36 cellular contexts compared by ENCODE assay signal in genomic region chr1:46220808-46221207, GRCh38. TPM values are rescaled to one million over a fixed set of nuclear protein-coding genes. Genes with fewer than 3 reads are reported as not detected.
DNase-seq lines count a peak whose midpoint lies in the region; ATAC-seq, FAIRE-seq and TF ChIP-seq lines count a peak whose summit lies in the region.
"Had no signal": no experiment of that assay in that cellular context is flagged by ENCODE, and none has a peak within 500 bp of the region (broad histone marks: within the 10 kb centered on the region; RNA-seq: fewer than 3 reads in every experiment).

No MANE protein-coding gene starts in this region.

- H3K23me2 ChIP-seq in H1 (ENCODE audit: low read depth, low read length), result no peaks in the 10 kb centered on the region

- no peak for DNase-seq in activated naive CD8-positive, alpha-beta T cell treated with anti-CD3 and anti-CD28 coated beads, Interleukin-2, amount 50 U/mL, for 24 hours
- DNase-seq in activated naive CD8-positive, alpha-beta T cell treated with anti-CD3 and anti-CD28 coated beads for 36 hours, result no peak
- DNase-seq in H1 (ENCODE audit: low read depth in 1 of 2, low spot score in 2 of 2), result no peak
- DNase-seq in tibial nerve (ENCODE audit: low spot score in 2 of 2), result no peak
- DNase-seq: 8988T; activated CD4-positive, alpha-beta T cell treated with anti-CD3 and anti-CD28 coated beads for 48 hours; activated CD8-positive, alpha-beta memory T cell treated with anti-CD3 and anti-CD28 coated beads for 24 hours; activated T-cell treated with anti-CD3 and anti-CD28 coated beads for 4 hours; C1 segment of cervical spinal cord; DMS53; glutamatergic neuron; HCEC 1CT; left lung; NCI-H1092; NCI-H1694 treated with DMSO at 0.1 percent for 48 hours; nephron progenitor cell; ovary; RPMI8226; stimulated activated naive B cell treated with anti-CD40 and anti-IgM and Interleukin-4, amounts not matched to agents 10 μg/mL and 1 μg/mL and 100 μg/mL, for 72 hours; T1000 had no signal

- H2BK120ac ChIP-seq in H1 (replicated peaks; ENCODE audit: low read depth, low read length), result no peak overlapping the region

- TF ChIP-seq RAD21 in H1 (IDR thresholded peaks at IDR 0.05 in 1 of 2, conservative IDR thresholded peaks at IDR 0.05 in 1 of 2; ENCODE audit: low read depth in 2 of 2, low read length in 2 of 2), result no peak

- no peak overlapping the region for H2BK5ac ChIP-seq in H1 (ENCODE audit: low read depth, low read length)

- TF ChIP-seq EP300 in H1 (IDR thresholded peaks at IDR 0.05; ENCODE audit: borderline replicate concordance in 1 of 2, low read depth in 2 of 2, low read length in 2 of 2), result no peak
- no peak for TF ChIP-seq EP300 in tibial nerve (IDR thresholded peaks at IDR 0.05)

- TF ChIP-seq CTCF in H1 (IDR thresholded peaks at IDR 0.05; ENCODE audit: control extremely low read depth in 1 of 3, insufficient read depth in 1 of 3, low read depth in 1 of 3, low read length in 3 of 3) (no peak), tibial nerve (IDR thresholded peaks at IDR 0.05) (no peak)

- H3K9me3 Mint-ChIP-seq in activated naive CD8-positive, alpha-beta T cell treated with anti-CD3 and anti-CD28 coated beads, Interleukin-2, amount 50 U/mL, for 24 hours, result no peaks in the 10 kb centered on the region
- no peaks in the 10 kb centered on the region for H3K9me3 Mint-ChIP-seq in activated naive CD8-positive, alpha-beta T cell treated with anti-CD3 and anti-CD28 coated beads for 36 hours
- H3K9me3 Mint-ChIP-seq: memory B cell; nephron progenitor cell; stimulated activated naive B cell treated with anti-CD40 and anti-IgM and Interleukin-4, amounts not matched to agents 10 μg/mL and 1 μg/mL and 100 μg/mL, for 72 hours had no signal

- no peak overlapping the region for H2AFZ ChIP-seq in H1 (ENCODE audit: low read length)

- no peaks in the 10 kb centered on the region for H3K36me3 Mint-ChIP-seq in activated naive CD8-positive, alpha-beta T cell treated with anti-CD3 and anti-CD28 coated beads, Interleukin-2, amount 50 U/mL, for 24 hours (ENCODE audit: low read depth)
- H3K36me3 Mint-ChIP-seq in activated naive CD8-positive, alpha-beta T cell treated with anti-CD3 and anti-CD28 coated beads for 36 hours, result no peaks in the 10 kb centered on the region
- H3K36me3 Mint-ChIP-seq: activated naive CD8-positive, alpha-beta T cell; IgD-negative memory B cell; memory B cell had no signal

- H4K20me1 ChIP-seq in H1 (replicated peaks in 1 of 2; ENCODE audit: control insufficient read depth in 1 of 2, insufficient read depth in 2 of 2, low read length in 2 of 2), result no peaks in the 10 kb centered on the region

- no peak overlapping the region for H4K91ac ChIP-seq in H1 (replicated peaks; ENCODE audit: insufficient read length, low read length)

- no peak overlapping the region for H4K5ac ChIP-seq in H1 (ENCODE audit: insufficient read length, low read depth, low read length)

- no peaks in the 10 kb centered on the region for H3K79me2 ChIP-seq in H1 (ENCODE audit: control insufficient read depth in 1 of 2, insufficient read depth in 2 of 2, low read length in 2 of 2)

- POLR2A ChIA-PET in H1 (lab: Charles Lee; ENCODE audit: partially characterized antibody), result interaction anchor here (0.8 to 2.4 kb wide), 3 partner anchors 11 to 23 kb away, joined by 3 to 6 read pairs (median 5); partner anchors contain the start of genes LURAP1 and POMGNT1

- no peak overlapping the region for H3K9ac ChIP-seq in H1 (replicated peaks in 1 of 4; ENCODE audit: extremely low read depth in 1 of 4, low read depth in 3 of 4, low read length in 3 of 4)

- H3K27me3 ChIP-seq in H1 (replicated peaks in 1 of 4; ENCODE audit: control insufficient read depth in 3 of 4, extremely low read depth in 1 of 4, insufficient read depth in 3 of 4, low read length in 3 of 4) (no peaks in the 10 kb centered on the region), tibial nerve (no peaks in the 10 kb centered on the region)
- H3K27me3 ChIP-seq: ascending aorta, cardiac muscle cell, left lung, ovary, SJSA1, suprapubic skin had no signal

- no peak overlapping the region for H2BK15ac ChIP-seq in H1 (ENCODE audit: low read length)

- no peak overlapping the region for H2BK20ac ChIP-seq in H1 (ENCODE audit: low read length)

- FAIRE-seq in H1 (lab: Jason Lieb, UNC), result no peak
- FAIRE-seq: GM12892, islet of Langerhans had no signal

- H3K56ac ChIP-seq in H1 (replicated peaks; ENCODE audit: insufficient read length, low read depth, low read length), result no peak overlapping the region

- H3K27me3 Mint-ChIP-seq in activated naive CD8-positive, alpha-beta T cell treated with anti-CD3 and anti-CD28 coated beads, Interleukin-2, amount 50 U/mL, for 24 hours, result no peaks in the 10 kb centered on the region
- no peaks in the 10 kb centered on the region for H3K27me3 Mint-ChIP-seq in activated naive CD8-positive, alpha-beta T cell treated with anti-CD3 and anti-CD28 coated beads for 36 hours
- H3K27me3 Mint-ChIP-seq: stimulated activated naive B cell treated with anti-CD40 and anti-IgM and Interleukin-4, amounts not matched to agents 10 μg/mL and 1 μg/mL and 100 μg/mL, for 72 hours had no signal

- ATAC-seq in activated naive CD8-positive, alpha-beta T cell treated with anti-CD3 and anti-CD28 coated beads, Interleukin-2, amount 50 U/mL, for 24 hours, result peak; percentile 26
- ATAC-seq in GM19452 (IDR thresholded peaks at IDR 0.05; ENCODE audit: unreplicated experiment) (no peak), HG02970 (IDR thresholded peaks at IDR 0.05; ENCODE audit: low FRiP score, unreplicated experiment) (no peak)
- ATAC-seq: esophagus mucosa; left lung; stimulated activated naive B cell treated with anti-CD40 and anti-IgM and Interleukin-4, amounts not matched to agents 10 μg/mL and 1 μg/mL and 100 μg/mL, for 72 hours had no signal

- H3K79me1 ChIP-seq in H1 (ENCODE audit: low read depth, low read length), result no peaks in the 10 kb centered on the region

- H3K36me3 ChIP-seq in H1 (ENCODE audit: control insufficient read depth in 2 of 4, insufficient read depth in 4 of 4, low read length in 3 of 4), result no peaks in the 10 kb centered on the region
- H3K36me3 ChIP-seq in tibial nerve, result peaks cover 0 to 25% (median 0%) of the 10 kb centered on the region in 3 donors
- H3K36me3 ChIP-seq: cardiac muscle cell, left lung, ovary, SJSA1, suprapubic skin had no signal

- TF ChIP-seq POLR2A in H1 (IDR thresholded peaks at IDR 0.05; ENCODE audit: control extremely low read depth in 1 of 2, low read depth in 2 of 2, low read length in 2 of 2) (no peak), tibial nerve (IDR thresholded peaks at IDR 0.05) (no peak)

- H3K27ac Mint-ChIP-seq in activated naive CD8-positive, alpha-beta T cell treated with anti-CD3 and anti-CD28 coated beads, Interleukin-2, amount 50 U/mL, for 24 hours, result no peak overlapping the region
- no peak overlapping the region for H3K27ac Mint-ChIP-seq in activated naive CD8-positive, alpha-beta T cell treated with anti-CD3 and anti-CD28 coated beads for 36 hours
- H3K27ac Mint-ChIP-seq: activated naive CD8-positive, alpha-beta T cell; IgD-negative memory B cell; memory B cell had no signal

- CTCF ChIA-PET in H1 (lab: Charles Lee; ENCODE audit: partially characterized antibody), result interaction anchor here (1.2 to 5.4 kb wide), 5 partner anchors 22 to 40 kb away, joined by 3 to 55 read pairs (median 5); partner anchors contain the start of genes POMGNT1 and RAD54L

- H3K9me3 ChIP-seq in H1 (ENCODE audit: insufficient read depth in 2 of 2, low read depth in 1 of 2, low read length in 1 of 2), result no peaks in the 10 kb centered on the region
- no peaks in the 10 kb centered on the region for H3K9me3 ChIP-seq in tibial nerve
- H3K9me3 ChIP-seq: ascending aorta, left lung, ovary, SJSA1, suprapubic skin had no signal

- H2AK5ac ChIP-seq in H1 (ENCODE audit: low read depth, low read length), result no peak overlapping the region

- no peak overlapping the region for H3K4ac ChIP-seq in H1 (replicated peaks; ENCODE audit: insufficient read length, low read depth, low read length)

- no peak overlapping the region for H3K18ac ChIP-seq in H1 (ENCODE audit: extremely low read depth, low read length)

- H3K4me3 Mint-ChIP-seq in activated naive CD8-positive, alpha-beta T cell treated with anti-CD3 and anti-CD28 coated beads, Interleukin-2, amount 50 U/mL, for 24 hours, result no peak overlapping the region
- H3K4me3 Mint-ChIP-seq in activated naive CD8-positive, alpha-beta T cell treated with anti-CD3 and anti-CD28 coated beads for 36 hours, result no peak overlapping the region
- H3K4me3 Mint-ChIP-seq: activated naive CD8-positive, alpha-beta T cell; IgD-negative memory B cell; memory B cell; nephron progenitor cell; stimulated activated naive B cell treated with anti-CD40 and anti-IgM and Interleukin-4, amounts not matched to agents 10 μg/mL and 1 μg/mL and 100 μg/mL, for 72 hours had no signal

- WGBS in H1 (ENCODE audit: extremely low coverage in 1 of 2, insufficient coverage in 1 of 2, insufficient read length in 1 of 2, insufficient replicate concordance in 2 of 2, low coverage in 1 of 2, low lambda C conversion rate in 2 of 2, missing lambda C conversion rate in 1 of 2), 2 experiments, result 89% methylated on average over 3 of the region's 3 CpGs; no CpG with 5 or more reads in 1 of the 2 experiments
- WGBS in tibial nerve, 2 donors, result 78 to 82% methylated on average over 3 of the region's 3 CpGs

- no peak overlapping the region for H3K4me2 ChIP-seq in H1 (ENCODE audit: insufficient read depth in 1 of 2, low read depth in 2 of 2, low read length in 2 of 2)

- H3K14ac ChIP-seq in H1 (ENCODE audit: insufficient read length), result no peak overlapping the region

- peaks cover 3% of the 10 kb centered on the region for H3K4me1 Mint-ChIP-seq in activated naive CD8-positive, alpha-beta T cell treated with anti-CD3 and anti-CD28 coated beads, Interleukin-2, amount 50 U/mL, for 24 hours
- peaks cover 4% of the 10 kb centered on the region for H3K4me1 Mint-ChIP-seq in activated naive CD8-positive, alpha-beta T cell treated with anti-CD3 and anti-CD28 coated beads for 36 hours

- H3K4me1 ChIP-seq in H1 (replicated peaks in 1 of 4; ENCODE audit: control insufficient read depth in 3 of 4, insufficient read depth in 4 of 4, low read length in 3 of 4) (peaks cover 3 to 11% (median 7%) of the 10 kb centered on the region in 4 experiments; a peak in 6 of 7 replicates), tibial nerve (peaks cover 0 to 28% (median 11%) of the 10 kb centered on the region in 4 donors)
- H3K4me1 ChIP-seq: left lung had no signal

- H3K27ac ChIP-seq in H1 (ENCODE audit: low read depth, low read length) (no peak overlapping the region), tibial nerve (peak overlapping the region; percentile 8 to 83 (median 70))
- H3K27ac ChIP-seq: ascending aorta, left lung, ovary, SJSA1 had no signal

- H3K4me3 ChIP-seq in H1 (ENCODE audit: extremely low read depth in 1 of 4, insufficient read depth in 2 of 4, low read depth in 3 of 4, low read length in 4 of 4), result no peak overlapping the region
- no peak overlapping the region for H3K4me3 ChIP-seq in tibial nerve
- H3K4me3 ChIP-seq: ascending aorta, cardiac muscle cell, left lung, ovary, SJSA1, suprapubic skin had no signal

- no peak overlapping the region for H3K23ac ChIP-seq in H1 (ENCODE audit: insufficient read length)

- no peak overlapping the region for H4K8ac ChIP-seq in H1 (ENCODE audit: extremely low read depth, insufficient read depth, low read length)

- H2BK12ac ChIP-seq in H1 (ENCODE audit: low read depth, low read length), result peak overlapping the region; percentile 80; the same call in 1 of the 2 replicates

RNA-seq across cellular contexts. Expression of gene LURAP1, which starts 17.7 kb away (rescaled TPM):
- not detected for total RNA-seq in activated naive CD8-positive, alpha-beta T cell treated with anti-CD3 and anti-CD28 coated beads for 36 hours
- total RNA-seq in H1 (2021; fragmentation: NEBNext Ultra II Directional; extraction: Animal tissue kit (Norgen Biotek cat#: 25700)), result 3.5 and 5.1 TPM in 2 replicates
- 4.9 and 6.4 TPM in 2 replicates for polyA plus RNA-seq in H1 (2011; rRNA removed)
- 6.1 TPM for polyA plus RNA-seq in H1 (2011; cell fraction: cytosol; rRNA removed)
- polyA plus RNA-seq in H1 (2011; cell fraction: nucleus; rRNA removed), result 6.6 TPM
- 2.9 to 3.5 TPM (median 3.1 TPM) in 4 replicates for polyA plus RNA-seq in H1 (2012, experiment 1 of 2)
- 1.8 TPM for polyA plus RNA-seq in H1 (2012, experiment 2 of 2)
- polyA plus RNA-seq in H1 (2013, experiment 1 of 2), result 1.8 TPM
- polyA plus RNA-seq in H1 (2013, experiment 2 of 2), result 1.7 TPM
- 2.8 and 4.2 TPM in 2 replicates for polyA minus RNA-seq in H1 (2011; rRNA and poly(A)+ RNA removed)
- 3.0 TPM for polyA minus RNA-seq in H1 (2011; cell fraction: cytosol; rRNA and poly(A)+ RNA removed)
- polyA minus RNA-seq in H1 (2011; cell fraction: nucleus; rRNA and poly(A)+ RNA removed), result 6.4 TPM
- 10 to 100 TPM; 19.0 to 26.1 (median 23.8) TPM for total RNA-seq in tibial nerve
- polyA plus RNA-seq: IgD-negative memory B cell had no signal

RNA-seq across cellular contexts. Expression of gene POMGNT1, which starts 22.6 kb away (rescaled TPM):
- 10 to 100 TPM; 34.3 to 38.8 TPM for total RNA-seq in activated naive CD8-positive, alpha-beta T cell treated with anti-CD3 and anti-CD28 coated beads for 36 hours
- 37.6 and 40.3 TPM in 2 replicates for total RNA-seq in H1 (2021; fragmentation: NEBNext Ultra II Directional; extraction: Animal tissue kit (Norgen Biotek cat#: 25700))
- polyA plus RNA-seq in H1 (2011; rRNA removed), result 28.0 and 32.2 TPM in 2 replicates
- 34.6 TPM for polyA plus RNA-seq in H1 (2011; cell fraction: cytosol; rRNA removed)
- 68.2 TPM for polyA plus RNA-seq in H1 (2011; cell fraction: nucleus; rRNA removed)
- polyA plus RNA-seq in H1 (2012, experiment 1 of 2), result 31.3 to 38.7 TPM (median 36.3 TPM) in 4 replicates
- 56.5 TPM for polyA plus RNA-seq in H1 (2012, experiment 2 of 2)
- polyA plus RNA-seq in H1 (2013, experiment 1 of 2), result 44.3 TPM
- 47.1 TPM for polyA plus RNA-seq in H1 (2013, experiment 2 of 2)
- polyA minus RNA-seq in H1 (2011; rRNA and poly(A)+ RNA removed), result 34.4 and 37.8 TPM in 2 replicates
- polyA minus RNA-seq in H1 (2011; cell fraction: cytosol; rRNA and poly(A)+ RNA removed), result 18.9 TPM
- 25.3 TPM for polyA minus RNA-seq in H1 (2011; cell fraction: nucleus; rRNA and poly(A)+ RNA removed)
- 10 to 100 TPM; 53.8 to 71.5 (median 62.8) TPM for total RNA-seq in tibial nerve

RNA-seq across cellular contexts. Expression of gene RAD54L, which starts 26.8 kb away (rescaled TPM):
- total RNA-seq in activated naive CD8-positive, alpha-beta T cell treated with anti-CD3 and anti-CD28 coated beads for 36 hours, result 10 to 100 TPM; 61.8 to 66.3 TPM
- total RNA-seq in H1 (2021; fragmentation: NEBNext Ultra II Directional; extraction: Animal tissue kit (Norgen Biotek cat#: 25700)), result 47.9 and 50.3 TPM in 2 replicates
- polyA plus RNA-seq in H1 (2011; rRNA removed), result 42.4 and 43.5 TPM in 2 replicates
- 29.6 TPM for polyA plus RNA-seq in H1 (2011; cell fraction: cytosol; rRNA removed)
- 74.0 TPM for polyA plus RNA-seq in H1 (2011; cell fraction: nucleus; rRNA removed)
- polyA plus RNA-seq in H1 (2012, experiment 1 of 2), result 35.3 to 52.0 TPM (median 47.8 TPM) in 4 replicates
- 25.3 TPM for polyA plus RNA-seq in H1 (2012, experiment 2 of 2)
- polyA plus RNA-seq in H1 (2013, experiment 1 of 2), result 18.8 TPM
- 19.3 TPM for polyA plus RNA-seq in H1 (2013, experiment 2 of 2)
- polyA minus RNA-seq in H1 (2011; rRNA and poly(A)+ RNA removed), result 45.8 and 56.7 TPM in 2 replicates
- 32.2 TPM for polyA minus RNA-seq in H1 (2011; cell fraction: cytosol; rRNA and poly(A)+ RNA removed)
- 32.2 TPM for polyA minus RNA-seq in H1 (2011; cell fraction: nucleus; rRNA and poly(A)+ RNA removed)
- 1 to 10 TPM in 3 of 4 donors, not detected in 1; 1.3 to 2.1 (median 1.5) TPM for total RNA-seq in tibial nerve
- total RNA-seq: ascending aorta had no signal

RNA-seq across cellular contexts. Expression of gene P3R3URF, which starts 44.5 kb away (rescaled TPM):
- not detected for total RNA-seq in activated naive CD8-positive, alpha-beta T cell treated with anti-CD3 and anti-CD28 coated beads for 36 hours
- not detected in 2 replicates for total RNA-seq in H1 (2021; fragmentation: NEBNext Ultra II Directional; extraction: Animal tissue kit (Norgen Biotek cat#: 25700))
- not detected in 2 replicates for polyA plus RNA-seq in H1 (2011; rRNA removed)
- not detected for polyA plus RNA-seq in H1 (2011; cell fraction: cytosol; rRNA removed)
- not detected for polyA plus RNA-seq in H1 (2011; cell fraction: nucleus; rRNA removed)
- polyA plus RNA-seq in H1 (2012, experiment 1 of 2), result not detected in 4 replicates
- not detected for polyA plus RNA-seq in H1 (2012, experiment 2 of 2)
- polyA plus RNA-seq in H1 (2013, experiment 1 of 2), result not detected
- polyA plus RNA-seq in H1 (2013, experiment 2 of 2), result not detected
- polyA minus RNA-seq in H1 (2011; rRNA and poly(A)+ RNA removed), result not detected in 2 replicates
- not detected for polyA minus RNA-seq in H1 (2011; cell fraction: cytosol; rRNA and poly(A)+ RNA removed)
- not detected for polyA minus RNA-seq in H1 (2011; cell fraction: nucleus; rRNA and poly(A)+ RNA removed)
- total RNA-seq in tibial nerve, result not detected
- total RNA-seq: ascending aorta, cardiac muscle cell, esophagus mucosa, fibroblast of villous mesenchyme, left lung, ovary, renal cortical epithelial cell, SJSA1, skeletal muscle tissue, suprapubic skin, urinary bladder had no signal
- polyA plus RNA-seq: cardiac muscle cell, IgD-negative memory B cell, ovary, urinary bladder had no signal

RNA-seq across cellular contexts. Expression of gene TSPAN1, which starts 45.9 kb away (rescaled TPM):
- total RNA-seq in activated naive CD8-positive, alpha-beta T cell treated with anti-CD3 and anti-CD28 coated beads for 36 hours, result under 1 TPM in 1 of 2 experiments, not detected in 1; 0.28 TPM
- total RNA-seq in H1 (2021; fragmentation: NEBNext Ultra II Directional; extraction: Animal tissue kit (Norgen Biotek cat#: 25700)), result not detected in 2 replicates
- 0.05 and 0.14 TPM in 2 replicates for polyA plus RNA-seq in H1 (2011; rRNA removed)
- polyA plus RNA-seq in H1 (2011; cell fraction: cytosol; rRNA removed), result 0.21 TPM
- 0.46 TPM for polyA plus RNA-seq in H1 (2011; cell fraction: nucleus; rRNA removed)
- polyA plus RNA-seq in H1 (2012, experiment 1 of 2), result 0.27 TPM in 1 of 4 replicates, not detected in the others
- not detected for polyA plus RNA-seq in H1 (2012, experiment 2 of 2)
- not detected for polyA plus RNA-seq in H1 (2013, experiment 1 of 2)
- polyA plus RNA-seq in H1 (2013, experiment 2 of 2), result not detected
- 0.38 and 0.63 TPM in 2 replicates for polyA minus RNA-seq in H1 (2011; rRNA and poly(A)+ RNA removed)
- polyA minus RNA-seq in H1 (2011; cell fraction: cytosol; rRNA and poly(A)+ RNA removed), result not detected
- polyA minus RNA-seq in H1 (2011; cell fraction: nucleus; rRNA and poly(A)+ RNA removed), result not detected
- 1 to 10 TPM; 3.0 to 8.6 (median 5.6) TPM for total RNA-seq in tibial nerve
- total RNA-seq: cardiac muscle cell, SJSA1, skeletal muscle tissue had no signal
- polyA plus RNA-seq: cardiac muscle cell, IgD-negative memory B cell had no signal

Comparison
In these comparisons a context has a peak if more than half of its experiments do, and no peak if none do; other contexts are left out.
1. RNA of gene RAD54L, which starts 26.8 kb away (total RNA-seq): 61.8 to 66.3 TPM in activated naive CD8-positive, alpha-beta T cell treated with anti-CD3 and anti-CD28 coated beads for 36 hours and 47.9 to 50.3 TPM in H1; 1.3 to 2.1 TPM in tibial nerve; every median in the first group is over 10 times any median in the second.